ENCODE assay signal across 1 cellular context in the genomic region with DNA sequence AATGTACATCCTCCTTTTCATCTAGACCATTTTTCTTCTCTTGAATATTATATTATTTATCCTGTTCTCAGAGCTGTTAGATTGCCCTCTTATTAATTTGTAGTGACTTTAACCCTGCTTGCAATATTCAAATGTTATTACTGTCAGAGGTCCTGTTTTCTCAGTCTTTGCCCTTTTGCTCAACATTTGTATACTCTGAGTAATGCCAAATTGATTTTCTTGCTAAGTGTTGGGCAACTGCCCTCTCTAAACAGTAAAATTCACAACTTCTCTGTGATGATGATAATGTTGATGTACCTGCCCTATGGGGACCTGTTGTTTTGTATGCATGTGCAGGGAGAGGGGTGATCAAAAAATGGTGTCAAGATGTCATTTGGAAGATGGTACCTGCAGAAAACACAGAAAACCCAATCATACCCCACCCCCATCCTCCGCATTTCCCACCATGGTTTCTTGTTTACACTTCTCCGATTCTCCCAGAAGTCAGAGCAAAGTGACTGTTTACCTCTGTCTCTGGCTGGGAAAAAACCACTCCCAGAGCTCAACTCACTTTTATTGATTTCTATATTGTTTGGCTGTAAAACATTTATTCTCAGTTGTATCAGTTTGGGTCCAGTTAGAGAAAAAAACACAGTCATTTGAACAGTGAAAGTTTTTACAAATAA.
A peak's percentile ranks its signal among the peaks of the same experiment; 100 is the strongest.
TF ChIP-seq lines count a peak whose summit lies in the region.

No MANE protein-coding gene starts in this region.

TF ChIP-seq in HepG2, 621 proteins besides CTCF, POLR2A, EP300 and RAD21 (continued from another document):
- TF ChIP-seq, protein P1, sequence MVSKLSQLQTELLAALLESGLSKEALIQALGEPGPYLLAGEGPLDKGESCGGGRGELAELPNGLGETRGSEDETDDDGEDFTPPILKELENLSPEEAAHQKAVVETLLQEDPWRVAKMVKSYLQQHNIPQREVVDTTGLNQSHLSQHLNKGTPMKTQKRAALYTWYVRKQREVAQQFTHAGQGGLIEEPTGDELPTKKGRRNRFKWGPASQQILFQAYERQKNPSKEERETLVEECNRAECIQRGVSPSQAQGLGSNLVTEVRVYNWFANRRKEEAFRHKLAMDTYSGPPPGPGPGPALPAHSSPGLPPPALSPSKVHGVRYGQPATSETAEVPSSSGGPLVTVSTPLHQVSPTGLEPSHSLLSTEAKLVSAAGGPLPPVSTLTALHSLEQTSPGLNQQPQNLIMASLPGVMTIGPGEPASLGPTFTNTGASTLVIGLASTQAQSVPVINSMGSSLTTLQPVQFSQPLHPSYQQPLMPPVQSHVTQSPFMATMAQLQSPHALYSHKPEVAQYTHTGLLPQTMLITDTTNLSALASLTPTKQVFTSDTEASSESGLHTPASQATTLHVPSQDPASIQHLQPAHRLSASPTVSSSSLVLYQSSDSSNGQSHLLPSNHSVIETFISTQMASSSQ (IDR thresholded peaks at IDR 0.05; ENCODE audit: low read depth) = no peak
- TF ChIP-seq, protein P1 (CRISPR knock-in tag; IDR thresholded peaks at IDR 0.05; ENCODE audit: borderline replicate concordance) = no peak
- TF ChIP-seq ZNF556 (CRISPR knock-in tag; IDR thresholded peaks at IDR 0.05; ENCODE audit: borderline replicate concordance) = no peak
- TF ChIP-seq ZKSCAN5 (CRISPR knock-in tag; IDR thresholded peaks at IDR 0.05) = no peak
- no peak for TF ChIP-seq CAMTA2 (CRISPR knock-in tag; IDR thresholded peaks at IDR 0.05; ENCODE audit: borderline replicate concordance)
- TF ChIP-seq ZNF691 (CRISPR knock-in tag; IDR thresholded peaks at IDR 0.05; ENCODE audit: borderline replicate concordance, low read depth) = no peak
- peak; percentile 74 for TF ChIP-seq CEBPB (IDR thresholded peaks at IDR 0.05; ENCODE audit: borderline replicate concordance, low read depth, low read length)
- TF ChIP-seq ZNF468 (CRISPR knock-in tag; IDR thresholded peaks at IDR 0.05) = no peak
- TF ChIP-seq ZNF44 (CRISPR knock-in tag; IDR thresholded peaks at IDR 0.05) = no peak
- no peak for TF ChIP-seq ATF4 (CRISPR knock-in tag; IDR thresholded peaks at IDR 0.05)
- no peak for TF ChIP-seq JDP2 (CRISPR knock-in tag; IDR thresholded peaks at IDR 0.05; ENCODE audit: borderline replicate concordance)
- peak; percentile 10; the same call in 1 of the 2 replicates for TF ChIP-seq HNF4A (CRISPR knock-in tag; IDR thresholded peaks at IDR 0.05)
- TF ChIP-seq ZNF724P (CRISPR knock-in tag; IDR thresholded peaks at IDR 0.05; ENCODE audit: borderline replicate concordance) = no peak
- TF ChIP-seq ZNF746 (CRISPR knock-in tag; IDR thresholded peaks at IDR 0.05) = no peak
- no peak for TF ChIP-seq SMAD9 (CRISPR knock-in tag; IDR thresholded peaks at IDR 0.05)
- no peak for TF ChIP-seq ZNF264 (CRISPR knock-in tag; IDR thresholded peaks at IDR 0.05)
- TF ChIP-seq HNRNPL (IDR thresholded peaks at IDR 0.05; ENCODE audit: low read depth, low read length) = no peak
TF ChIP-seq in HepG2: peak in this region for 11.
